In the genomic region with DNA sequence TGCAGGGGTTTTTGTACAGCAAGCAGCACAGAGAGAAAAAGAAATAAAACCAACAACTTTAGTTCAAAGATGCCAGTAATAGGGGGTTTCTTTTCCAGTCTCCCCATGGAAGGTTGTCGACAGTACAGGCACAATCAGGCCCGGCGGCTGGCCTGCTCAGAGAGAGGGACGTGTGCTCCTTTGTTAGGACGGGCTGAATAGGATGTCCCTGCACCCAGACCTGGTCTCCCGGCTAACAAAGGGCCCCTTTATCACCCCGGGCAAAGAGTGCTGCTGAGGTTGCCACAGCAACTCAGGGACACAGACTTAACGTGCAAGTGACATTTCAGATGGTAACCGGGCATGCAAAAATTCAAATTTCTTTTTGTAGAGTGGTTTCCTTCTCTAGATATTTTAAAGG, we compare ENCODE assay signal across 21 cellular contexts. TPM values are rescaled to one million over a fixed set of nuclear protein-coding genes. Genes with fewer than 3 reads are reported as not detected.
DNase-seq lines count a peak whose midpoint lies in the region; ATAC-seq and TF ChIP-seq lines count a peak whose summit lies in the region.
"Had no signal": no experiment of that assay in that cellular context is flagged by ENCODE, and none has a peak within 500 bp of the region (broad histone marks: within the 10 kb centered on the region; RNA-seq: fewer than 3 reads in every experiment).

No MANE protein-coding gene starts in this region.

- H3K4me2 ChIP-seq in Karpas-422 (ENCODE audit: low read depth, low read length, poor library complexity, severe bottlenecking) = no peak overlapping the region

- H3K4me1 Mint-ChIP-seq in endodermal cell = no peaks in the 10 kb centered on the region
- H3K4me1 Mint-ChIP-seq in activated T-helper 1 cell treated with anti-CD3 and anti-CD28 coated beads, Interleukin-12 subunit alpha, Interleukin-12 subunit beta, Interleukin-2, Interleukin-4 antibody, amounts not matched to agents 30 ng/mL and 10 ng/mL and 1 ng/mL, durations not matched to agents 14 hours and 24 hours and 36 hours (ENCODE audit: low read depth) = no peaks in the 10 kb centered on the region

- TF ChIP-seq CTCF in endodermal cell (conservative IDR thresholded peaks at IDR 0.05) = no peak

- H3K4me3 Mint-ChIP-seq in endodermal cell = no peak overlapping the region
- no peak overlapping the region for H3K4me3 Mint-ChIP-seq in activated T-helper 1 cell treated with anti-CD3 and anti-CD28 coated beads, Interleukin-12 subunit alpha, Interleukin-12 subunit beta, Interleukin-2, Interleukin-4 antibody, amounts not matched to agents 30 ng/mL and 10 ng/mL and 1 ng/mL, durations not matched to agents 14 hours and 24 hours and 36 hours
- H3K4me3 Mint-ChIP-seq: CD4-positive, alpha-beta T cell; dendritic cell treated with granulocyte-macrophage colony-stimulating factor and Interleukin-4, amounts not matched to agents 40 ng/mL and 50 ng/mL, for 4 days; stimulated activated naive B cell treated with anti-CD40 and anti-IgM and Interleukin-4, amounts not matched to agents 10 μg/mL and 1 μg/mL and 100 μg/mL, for 72 hours had no signal

- no peaks in the 10 kb centered on the region for H3K79me2 ChIP-seq in Karpas-422 (ENCODE audit: low read length)

- no peak overlapping the region for H3K27ac Mint-ChIP-seq in endodermal cell
- H3K27ac Mint-ChIP-seq in activated T-helper 1 cell treated with anti-CD3 and anti-CD28 coated beads, Interleukin-12 subunit alpha, Interleukin-12 subunit beta, Interleukin-2, Interleukin-4 antibody, amounts not matched to agents 30 ng/mL and 10 ng/mL and 1 ng/mL, durations not matched to agents 14 hours and 24 hours and 36 hours = no peak overlapping the region
- H3K27ac Mint-ChIP-seq: activated T-helper 2 cell treated with anti-CD3 and anti-CD28 coated beads, Interferon-gamma antibody, Interleukin-2, Interleukin-4, amounts not matched to agents 10 μg/mL and 5 μg/mL and 100 μg/mL, durations not matched to agents 14 hours and 24 hours and 36 hours; CD4-positive, alpha-beta T cell; dendritic cell treated with granulocyte-macrophage colony-stimulating factor and Interleukin-4, amounts not matched to agents 40 ng/mL and 50 ng/mL, for 4 days had no signal

- no peak overlapping the region for H3K27ac ChIP-seq in Karpas-422 (ENCODE audit: low read length)
- H3K27ac ChIP-seq in endodermal cell (ENCODE audit: low read depth, low read length) = peak overlapping the region; percentile 92
- H3K27ac ChIP-seq in aorta (ENCODE audit: low read depth in 1 of 2, low read length in 2 of 2) = no peak overlapping the region
- H3K27ac ChIP-seq: cardiac muscle cell, thyroid gland had no signal

- H3K9me3 ChIP-seq in Karpas-422 (ENCODE audit: low read length) (peaks cover 8% of the 10 kb centered on the region), endodermal cell (ENCODE audit: control insufficient read depth, low read length) (no peaks in the 10 kb centered on the region), aorta (ENCODE audit: control insufficient read depth, low read length) (peaks cover 3% of the 10 kb centered on the region)
- H3K9me3 ChIP-seq: thyroid gland had no signal

- H3K27me3 Mint-ChIP-seq in endodermal cell (ENCODE audit: insufficient read depth) = peaks cover 9% of the 10 kb centered on the region
- peaks cover 6% of the 10 kb centered on the region for H3K27me3 Mint-ChIP-seq in activated T-helper 1 cell treated with anti-CD3 and anti-CD28 coated beads, Interleukin-12 subunit alpha, Interleukin-12 subunit beta, Interleukin-2, Interleukin-4 antibody, amounts not matched to agents 30 ng/mL and 10 ng/mL and 1 ng/mL, durations not matched to agents 14 hours and 24 hours and 36 hours (ENCODE audit: insufficient read depth)
- H3K27me3 Mint-ChIP-seq: CD4-positive, alpha-beta T cell had no signal

- peaks cover 4% of the 10 kb centered on the region for H3K9me3 Mint-ChIP-seq in endodermal cell
- H3K9me3 Mint-ChIP-seq in activated T-helper 1 cell treated with anti-CD3 and anti-CD28 coated beads, Interleukin-12 subunit alpha, Interleukin-12 subunit beta, Interleukin-2, Interleukin-4 antibody, amounts not matched to agents 30 ng/mL and 10 ng/mL and 1 ng/mL, durations not matched to agents 14 hours and 24 hours and 36 hours = peaks cover 29% of the 10 kb centered on the region

- H4K20me1 ChIP-seq in Karpas-422 (ENCODE audit: insufficient read depth, low read depth, low read length) = no peaks in the 10 kb centered on the region

- H3K36me3 Mint-ChIP-seq in endodermal cell (ENCODE audit: low read depth) = no peaks in the 10 kb centered on the region
- peaks cover 1% of the 10 kb centered on the region for H3K36me3 Mint-ChIP-seq in activated T-helper 1 cell treated with anti-CD3 and anti-CD28 coated beads, Interleukin-12 subunit alpha, Interleukin-12 subunit beta, Interleukin-2, Interleukin-4 antibody, amounts not matched to agents 30 ng/mL and 10 ng/mL and 1 ng/mL, durations not matched to agents 14 hours and 24 hours and 36 hours (ENCODE audit: low read depth)

- H3K9ac ChIP-seq in Karpas-422 (ENCODE audit: low read length) (no peak overlapping the region), endodermal cell (ENCODE audit: extremely low read depth, low read length, poor library complexity, severe bottlenecking) (no peak overlapping the region)

- intact Hi-C loops in activated T-helper 1 cell treated with anti-CD3 and anti-CD28 coated beads, Interleukin-12 subunit alpha, Interleukin-12 subunit beta, Interleukin-2, Interleukin-4 antibody, amounts not matched to agents 30 ng/mL and 10 ng/mL and 1 ng/mL, durations not matched to agents 14 hours and 24 hours and 36 hours (cut with micrococcal nuclease) = no loop called here
- intact Hi-C loops in aorta (cut with DNase I) = no loop called here

- H3K4me1 ChIP-seq in Karpas-422 (ENCODE audit: low read length) (peaks cover 14% of the 10 kb centered on the region), endodermal cell (ENCODE audit: control insufficient read depth, insufficient read depth, low read length) (no peaks in the 10 kb centered on the region), aorta (ENCODE audit: control insufficient read depth in 1 of 2, insufficient read depth in 2 of 2, low read length in 2 of 2) (no peaks in the 10 kb centered on the region)
- H3K4me1 ChIP-seq: thyroid gland had no signal

- ATAC-seq in aorta (ENCODE audit: low FRiP score) (no peak), GM19023 (IDR thresholded peaks at IDR 0.05; ENCODE audit: unreplicated experiment) (no peak)
- ATAC-seq: left cardiac atrium; stimulated activated naive B cell treated with anti-CD40 and anti-IgM and Interleukin-4, amounts not matched to agents 10 μg/mL and 1 μg/mL and 100 μg/mL, for 72 hours had no signal

- H3K27me3 ChIP-seq in Karpas-422 (ENCODE audit: low read length) = no peaks in the 10 kb centered on the region
- H3K27me3 ChIP-seq in endodermal cell (ENCODE audit: control insufficient read depth, insufficient read depth, low read length, poor library complexity, severe bottlenecking) = no peaks in the 10 kb centered on the region
- H3K27me3 ChIP-seq in aorta (ENCODE audit: control insufficient read depth in 1 of 2, insufficient read depth in 2 of 2, low read length in 1 of 2) = no peaks in the 10 kb centered on the region
- H3K27me3 ChIP-seq: cardiac muscle cell, thyroid gland had no signal

- H3K9me2 ChIP-seq in Karpas-422 (replicated peaks; ENCODE audit: insufficient read depth, low read length) = no peaks in the 10 kb centered on the region

- H3K4me3 ChIP-seq in Karpas-422 (ENCODE audit: low read length) = no peak overlapping the region
- no peak overlapping the region for H3K4me3 ChIP-seq in endodermal cell (ENCODE audit: low read length)
- H3K4me3 ChIP-seq in aorta (ENCODE audit: low read length in 2 of 2) = no peak overlapping the region
- H3K4me3 ChIP-seq: cardiac muscle cell, thyroid gland had no signal

- DNase-seq in COLO668 (lab: John Stamatoyannopoulos, UW; ENCODE audit: unreplicated experiment) = peak; percentile 48
- peak; percentile 50 for DNase-seq in Karpas-422
- no peak for DNase-seq in endodermal cell
- peak; percentile 27 for DNase-seq in midbrain (lab: John Stamatoyannopoulos, UW)
- DNase-seq in activated T-helper 1 cell treated with anti-CD3 and anti-CD28 coated beads, Interleukin-12 subunit alpha, Interleukin-12 subunit beta, Interleukin-2, Interleukin-4 antibody, amounts not matched to agents 30 ng/mL and 10 ng/mL and 1 ng/mL, durations not matched to agents 14 hours and 24 hours and 36 hours (ENCODE audit: low spot score) = no peak
- no peak for DNase-seq in aorta
- no peak for DNase-seq in activated CD8-positive, alpha-beta memory T cell treated with anti-CD3 and anti-CD28 coated beads, Interleukin-2, amount 50 U/mL, for 4 hours
- DNase-seq: activated CD4-positive, alpha-beta T cell treated with anti-CD3 and anti-CD28 coated beads for 1 hour; CD4-positive, alpha-beta T cell; DMS79; foreskin fibroblast; left cardiac atrium; NCI-H2029; NCI-H510A; stimulated activated naive B cell treated with anti-CD40 and anti-IgM and Interleukin-4, amounts not matched to agents 10 μg/mL and 1 μg/mL and 100 μg/mL, for 72 hours; T-helper 9 cell; thyroid gland had no signal

- H3K36me3 ChIP-seq in Karpas-422 (ENCODE audit: insufficient read depth, low read length) = no peaks in the 10 kb centered on the region
- no peaks in the 10 kb centered on the region for H3K36me3 ChIP-seq in endodermal cell (ENCODE audit: control insufficient read depth, insufficient read depth, low read length)
- H3K36me3 ChIP-seq in aorta (ENCODE audit: control insufficient read depth in 1 of 2, insufficient read depth in 2 of 2, low read length in 1 of 2) = no peaks in the 10 kb centered on the region
- H3K36me3 ChIP-seq: cardiac muscle cell, thyroid gland had no signal

- peak overlapping the region; percentile 14; the same call in 1 of the 2 replicates for H2AFZ ChIP-seq in Karpas-422 (ENCODE audit: low read length)

- WGBS in endodermal cell (ENCODE audit: insufficient coverage in 1 of 2, insufficient read length in 1 of 2), 2 experiments = 65 to 83% methylated on average over 2 to 9 of the region's 9 CpGs
- 67 to 68% methylated on average over 9 of the region's 9 CpGs for WGBS in aorta, 2 donors

RNA-seq across cellular contexts. Expression of gene TOX2, which starts 10.5 kb away (rescaled TPM):
- 42.9 and 54.1 TPM in 2 replicates for total RNA-seq in Karpas-422 (2014; rRNA removed; shearing (Covaris generic); ENCODE audit: low replicate concordance)
- total RNA-seq in endodermal cell (1 to 10 TPM; 2.4 to 3.4 TPM), aorta (10 to 100 TPM; 11.9 to 17.2 TPM)
- 8.9 TPM for polyA plus RNA-seq in endodermal cell (2013, experiment 1 of 2)
- polyA plus RNA-seq in endodermal cell (2013, experiment 2 of 2) = 8.2 TPM
- 4.0 and 4.8 TPM in 2 replicates for total RNA-seq in activated T-helper 1 cell treated with anti-CD3 and anti-CD28 coated beads, Interleukin-12 subunit alpha, Interleukin-12 subunit beta, Interleukin-2, Interleukin-4 antibody, amounts not matched to agents 30 ng/mL and 10 ng/mL and 1 ng/mL, durations not matched to agents 14 hours and 24 hours and 36 hours
- 1 to 10 TPM; 1.1 to 6.8 TPM for polyA plus RNA-seq in aorta

Comparison
In these comparisons a context has a peak if more than half of its experiments do, and no peak if none do; other contexts are left out.
1. DNase-seq: peak in COLO668 (single experiment), Karpas-422 (single experiment) and midbrain (single experiment); none in endodermal cell (single experiment), activated T-helper 1 cell treated with anti-CD3 and anti-CD28 coated beads, Interleukin-12 subunit alpha, Interleukin-12 subunit beta, Interleukin-2, Interleukin-4 antibody, amounts not matched to agents 30 ng/mL and 10 ng/mL and 1 ng/mL, durations not matched to agents 14 hours and 24 hours and 36 hours (single experiment), aorta (0 of 2) and activated CD8-positive, alpha-beta memory T cell treated with anti-CD3 and anti-CD28 coated beads, Interleukin-2, amount 50 U/mL, for 4 hours (single experiment).